In the genomic region with DNA sequence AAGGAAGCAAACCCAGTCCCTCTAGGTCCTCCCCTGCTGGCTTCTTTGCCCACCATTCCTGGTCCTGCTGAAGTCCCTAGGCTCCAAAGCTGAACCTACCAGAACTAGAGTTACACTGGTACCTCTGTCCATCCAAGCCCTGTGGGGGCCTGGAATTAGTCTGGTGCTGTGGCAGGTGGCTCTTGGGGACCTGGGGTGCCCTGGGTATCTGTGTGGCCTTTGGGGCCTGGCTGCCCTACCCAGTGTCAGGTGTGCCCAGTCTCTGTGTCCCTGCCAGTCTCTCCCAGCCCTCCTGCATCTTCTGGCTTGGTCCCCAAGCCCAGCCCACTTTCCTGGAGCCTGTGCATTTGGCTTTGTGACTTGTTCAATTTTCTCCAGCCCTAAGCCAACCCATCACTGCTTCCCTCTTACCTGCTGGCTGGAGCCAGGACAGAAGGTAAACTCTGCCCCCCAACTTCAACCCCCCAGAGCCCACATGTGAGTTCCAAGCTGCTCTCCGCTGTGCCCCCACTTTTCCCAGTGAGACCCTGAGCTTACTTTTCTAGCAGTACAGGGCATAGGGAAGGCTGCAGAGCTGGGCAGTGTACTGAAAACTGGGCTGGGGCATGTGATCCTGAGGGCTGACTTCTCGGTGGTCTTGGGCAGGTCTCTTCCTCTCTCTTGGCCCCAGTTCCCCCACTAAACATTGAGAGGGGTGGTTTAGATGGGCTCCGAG, we compare ENCODE assay signal across 1 cellular context.
TF ChIP-seq lines count a peak whose summit lies in the region.

No MANE protein-coding gene starts in this region.

TF ChIP-seq in HepG2, 621 proteins besides CTCF, POLR2A, EP300 and RAD21:
- no peak for TF ChIP-seq ZNF678 (CRISPR knock-in tag; IDR thresholded peaks at IDR 0.05)
- no peak for TF ChIP-seq FOXK1 (CRISPR knock-in tag; IDR thresholded peaks at IDR 0.05; ENCODE audit: borderline replicate concordance, low read depth)
- no peak for TF ChIP-seq YEATS4 (CRISPR knock-in tag; IDR thresholded peaks at IDR 0.05; ENCODE audit: borderline replicate concordance)
- TF ChIP-seq, protein P1, sequence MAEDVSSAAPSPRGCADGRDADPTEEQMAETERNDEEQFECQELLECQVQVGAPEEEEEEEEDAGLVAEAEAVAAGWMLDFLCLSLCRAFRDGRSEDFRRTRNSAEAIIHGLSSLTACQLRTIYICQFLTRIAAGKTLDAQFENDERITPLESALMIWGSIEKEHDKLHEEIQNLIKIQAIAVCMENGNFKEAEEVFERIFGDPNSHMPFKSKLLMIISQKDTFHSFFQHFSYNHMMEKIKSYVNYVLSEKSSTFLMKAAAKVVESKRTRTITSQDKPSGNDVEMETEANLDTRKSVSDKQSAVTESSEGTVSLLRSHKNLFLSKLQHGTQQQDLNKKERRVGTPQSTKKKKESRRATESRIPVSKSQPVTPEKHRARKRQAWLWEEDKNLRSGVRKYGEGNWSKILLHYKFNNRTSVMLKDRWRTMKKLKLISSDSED (CRISPR knock-in tag; IDR thresholded peaks at IDR 0.05): no peak
- no peak for TF ChIP-seq SSRP1 (CRISPR knock-in tag; IDR thresholded peaks at IDR 0.05)
- TF ChIP-seq SMARCC2 (IDR thresholded peaks at IDR 0.05): no peak
- TF ChIP-seq SMAD1 (CRISPR knock-in tag; IDR thresholded peaks at IDR 0.05; ENCODE audit: borderline replicate concordance, low read depth): no peak
- TF ChIP-seq ZSCAN9 (CRISPR knock-in tag; IDR thresholded peaks at IDR 0.05; ENCODE audit: borderline replicate concordance): no peak
- no peak for TF ChIP-seq ZNF773 (CRISPR knock-in tag; IDR thresholded peaks at IDR 0.05; ENCODE audit: borderline replicate concordance)
- TF ChIP-seq, protein P2, sequence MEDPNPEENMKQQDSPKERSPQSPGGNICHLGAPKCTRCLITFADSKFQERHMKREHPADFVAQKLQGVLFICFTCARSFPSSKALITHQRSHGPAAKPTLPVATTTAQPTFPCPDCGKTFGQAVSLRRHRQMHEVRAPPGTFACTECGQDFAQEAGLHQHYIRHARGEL (CRISPR knock-in tag; IDR thresholded peaks at IDR 0.05): 0 out of 2 replicates have a peak, but pooled peaks have one; percentile 28
- TF ChIP-seq SOX6 (IDR thresholded peaks at IDR 0.05): no peak
- peak; percentile 2; the same call in 1 of the 2 replicates for TF ChIP-seq SOX6 (CRISPR knock-in tag; IDR thresholded peaks at IDR 0.05)
- no peak for TF ChIP-seq DMAP1 (CRISPR knock-in tag; IDR thresholded peaks at IDR 0.05)
- TF ChIP-seq, protein P3, sequence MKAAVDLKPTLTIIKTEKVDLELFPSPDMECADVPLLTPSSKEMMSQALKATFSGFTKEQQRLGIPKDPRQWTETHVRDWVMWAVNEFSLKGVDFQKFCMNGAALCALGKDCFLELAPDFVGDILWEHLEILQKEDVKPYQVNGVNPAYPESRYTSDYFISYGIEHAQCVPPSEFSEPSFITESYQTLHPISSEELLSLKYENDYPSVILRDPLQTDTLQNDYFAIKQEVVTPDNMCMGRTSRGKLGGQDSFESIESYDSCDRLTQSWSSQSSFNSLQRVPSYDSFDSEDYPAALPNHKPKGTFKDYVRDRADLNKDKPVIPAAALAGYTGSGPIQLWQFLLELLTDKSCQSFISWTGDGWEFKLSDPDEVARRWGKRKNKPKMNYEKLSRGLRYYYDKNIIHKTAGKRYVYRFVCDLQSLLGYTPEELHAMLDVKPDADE (CRISPR knock-in tag; IDR thresholded peaks at IDR 0.05): no peak
- no peak for TF ChIP-seq HCFC1 (IDR thresholded peaks at IDR 0.05; ENCODE audit: low read depth, low read length)
- 0 out of 2 replicates have a peak, but pooled peaks have one; percentile 22 for TF ChIP-seq ZNF891 (CRISPR knock-in tag; IDR thresholded peaks at IDR 0.05)
- no peak for TF ChIP-seq GATAD2A (CRISPR knock-in tag; IDR thresholded peaks at IDR 0.05)
- no peak for TF ChIP-seq GABPA (IDR thresholded peaks at IDR 0.05; ENCODE audit: low read depth, low read length)
- no peak for TF ChIP-seq GABPA (CRISPR knock-in tag; IDR thresholded peaks at IDR 0.05; ENCODE audit: low read depth)
- TF ChIP-seq SIN3B (IDR thresholded peaks at IDR 0.05; ENCODE audit: low read length): no peak
- no peak for TF ChIP-seq ZNF484 (CRISPR knock-in tag; IDR thresholded peaks at IDR 0.05; ENCODE audit: borderline replicate concordance, low read depth)
- TF ChIP-seq NR2C2 (CRISPR knock-in tag; IDR thresholded peaks at IDR 0.05; ENCODE audit: borderline replicate concordance): no peak; the same call in 1 of the 2 replicates
- 0 out of 2 replicates have a peak, but pooled peaks have one; percentile 32 for TF ChIP-seq BORCS8-MEF2B (CRISPR knock-in tag; IDR thresholded peaks at IDR 0.05)
- TF ChIP-seq, protein P4, sequence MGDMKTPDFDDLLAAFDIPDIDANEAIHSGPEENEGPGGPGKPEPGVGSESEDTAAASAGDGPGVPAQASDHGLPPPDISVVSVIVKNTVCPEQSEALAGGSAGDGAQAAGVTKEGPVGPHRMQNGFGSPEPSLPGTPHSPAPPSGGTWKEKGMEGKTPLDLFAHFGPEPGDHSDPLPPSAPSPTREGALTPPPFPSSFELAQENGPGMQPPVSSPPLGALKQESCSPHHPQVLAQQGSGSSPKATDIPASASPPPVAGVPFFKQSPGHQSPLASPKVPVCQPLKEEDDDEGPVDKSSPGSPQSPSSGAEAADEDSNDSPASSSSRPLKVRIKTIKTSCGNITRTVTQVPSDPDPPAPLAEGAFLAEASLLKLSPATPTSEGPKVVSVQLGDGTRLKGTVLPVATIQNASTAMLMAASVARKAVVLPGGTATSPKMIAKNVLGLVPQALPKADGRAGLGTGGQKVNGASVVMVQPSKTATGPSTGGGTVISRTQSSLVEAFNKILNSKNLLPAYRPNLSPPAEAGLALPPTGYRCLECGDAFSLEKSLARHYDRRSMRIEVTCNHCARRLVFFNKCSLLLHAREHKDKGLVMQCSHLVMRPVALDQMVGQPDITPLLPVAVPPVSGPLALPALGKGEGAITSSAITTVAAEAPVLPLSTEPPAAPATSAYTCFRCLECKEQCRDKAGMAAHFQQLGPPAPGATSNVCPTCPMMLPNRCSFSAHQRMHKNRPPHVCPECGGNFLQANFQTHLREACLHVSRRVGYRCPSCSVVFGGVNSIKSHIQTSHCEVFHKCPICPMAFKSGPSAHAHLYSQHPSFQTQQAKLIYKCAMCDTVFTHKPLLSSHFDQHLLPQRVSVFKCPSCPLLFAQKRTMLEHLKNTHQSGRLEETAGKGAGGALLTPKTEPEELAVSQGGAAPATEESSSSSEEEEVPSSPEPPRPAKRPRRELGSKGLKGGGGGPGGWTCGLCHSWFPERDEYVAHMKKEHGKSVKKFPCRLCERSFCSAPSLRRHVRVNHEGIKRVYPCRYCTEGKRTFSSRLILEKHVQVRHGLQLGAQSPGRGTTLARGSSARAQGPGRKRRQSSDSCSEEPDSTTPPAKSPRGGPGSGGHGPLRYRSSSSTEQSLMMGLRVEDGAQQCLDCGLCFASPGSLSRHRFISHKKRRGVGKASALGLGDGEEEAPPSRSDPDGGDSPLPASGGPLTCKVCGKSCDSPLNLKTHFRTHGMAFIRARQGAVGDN (CRISPR knock-in tag; IDR thresholded peaks at IDR 0.05): peak; percentile 25; the same call in 1 of the 2 replicates
- TF ChIP-seq ZIK1 (CRISPR knock-in tag; IDR thresholded peaks at IDR 0.05; ENCODE audit: borderline replicate concordance, low read depth): 0 out of 2 replicates have a peak, but pooled peaks have one; percentile 1
- no peak for TF ChIP-seq KLF11 (CRISPR knock-in tag; IDR thresholded peaks at IDR 0.05)
- no peak for TF ChIP-seq ZBTB7B (CRISPR knock-in tag; IDR thresholded peaks at IDR 0.05)
- no peak for TF ChIP-seq KLF13 (CRISPR knock-in tag; IDR thresholded peaks at IDR 0.05)
- no peak for TF ChIP-seq MXD4 (CRISPR knock-in tag; IDR thresholded peaks at IDR 0.05)
- TF ChIP-seq HOXA5 (CRISPR knock-in tag; IDR thresholded peaks at IDR 0.05): no peak
- 0 out of 2 replicates have a peak, but pooled peaks have one; percentile 1 for TF ChIP-seq ZNF550 (CRISPR knock-in tag; IDR thresholded peaks at IDR 0.05; ENCODE audit: borderline replicate concordance)
- TF ChIP-seq, protein P5, sequence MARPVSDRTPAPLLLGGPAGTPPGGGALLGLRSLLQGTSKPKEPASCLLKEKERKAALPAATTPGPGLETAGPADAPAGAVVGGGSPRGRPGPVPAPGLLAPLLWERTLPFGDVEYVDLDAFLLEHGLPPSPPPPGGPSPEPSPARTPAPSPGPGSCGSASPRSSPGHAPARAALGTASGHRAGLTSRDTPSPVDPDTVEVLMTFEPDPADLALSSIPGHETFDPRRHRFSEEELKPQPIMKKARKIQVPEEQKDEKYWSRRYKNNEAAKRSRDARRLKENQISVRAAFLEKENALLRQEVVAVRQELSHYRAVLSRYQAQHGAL (CRISPR knock-in tag; IDR thresholded peaks at IDR 0.05; ENCODE audit: not compliant biosample characterization): no peak
- no peak for TF ChIP-seq ZBTB20 (CRISPR knock-in tag; IDR thresholded peaks at IDR 0.05; ENCODE audit: borderline replicate concordance, low read depth)
- TF ChIP-seq, protein P6, sequence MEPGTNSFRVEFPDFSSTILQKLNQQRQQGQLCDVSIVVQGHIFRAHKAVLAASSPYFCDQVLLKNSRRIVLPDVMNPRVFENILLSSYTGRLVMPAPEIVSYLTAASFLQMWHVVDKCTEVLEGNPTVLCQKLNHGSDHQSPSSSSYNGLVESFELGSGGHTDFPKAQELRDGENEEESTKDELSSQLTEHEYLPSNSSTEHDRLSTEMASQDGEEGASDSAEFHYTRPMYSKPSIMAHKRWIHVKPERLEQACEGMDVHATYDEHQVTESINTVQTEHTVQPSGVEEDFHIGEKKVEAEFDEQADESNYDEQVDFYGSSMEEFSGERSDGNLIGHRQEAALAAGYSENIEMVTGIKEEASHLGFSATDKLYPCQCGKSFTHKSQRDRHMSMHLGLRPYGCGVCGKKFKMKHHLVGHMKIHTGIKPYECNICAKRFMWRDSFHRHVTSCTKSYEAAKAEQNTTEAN (CRISPR knock-in tag; conservative IDR thresholded peaks at IDR 0.05): no peak
- TF ChIP-seq, protein P7, sequence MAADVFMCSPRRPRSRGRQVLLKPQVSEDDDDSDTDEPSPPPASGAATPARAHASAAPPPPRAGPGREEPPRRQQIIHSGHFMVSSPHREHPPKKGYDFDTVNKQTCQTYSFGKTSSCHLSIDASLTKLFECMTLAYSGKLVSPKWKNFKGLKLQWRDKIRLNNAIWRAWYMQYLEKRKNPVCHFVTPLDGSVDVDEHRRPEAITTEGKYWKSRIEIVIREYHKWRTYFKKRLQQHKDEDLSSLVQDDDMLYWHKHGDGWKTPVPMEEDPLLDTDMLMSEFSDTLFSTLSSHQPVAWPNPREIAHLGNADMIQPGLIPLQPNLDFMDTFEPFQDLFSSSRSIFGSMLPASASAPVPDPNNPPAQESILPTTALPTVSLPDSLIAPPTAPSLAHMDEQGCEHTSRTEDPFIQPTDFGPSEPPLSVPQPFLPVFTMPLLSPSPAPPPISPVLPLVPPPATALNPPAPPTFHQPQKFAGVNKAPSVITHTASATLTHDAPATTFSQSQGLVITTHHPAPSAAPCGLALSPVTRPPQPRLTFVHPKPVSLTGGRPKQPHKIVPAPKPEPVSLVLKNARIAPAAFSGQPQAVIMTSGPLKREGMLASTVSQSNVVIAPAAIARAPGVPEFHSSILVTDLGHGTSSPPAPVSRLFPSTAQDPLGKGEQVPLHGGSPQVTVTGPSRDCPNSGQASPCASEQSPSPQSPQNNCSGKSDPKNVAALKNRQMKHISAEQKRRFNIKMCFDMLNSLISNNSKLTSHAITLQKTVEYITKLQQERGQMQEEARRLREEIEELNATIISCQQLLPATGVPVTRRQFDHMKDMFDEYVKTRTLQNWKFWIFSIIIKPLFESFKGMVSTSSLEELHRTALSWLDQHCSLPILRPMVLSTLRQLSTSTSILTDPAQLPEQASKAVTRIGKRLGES (CRISPR knock-in tag; IDR thresholded peaks at IDR 0.05; ENCODE audit: borderline replicate concordance): no peak
- TF ChIP-seq MLLT10 (CRISPR knock-in tag; IDR thresholded peaks at IDR 0.05): no peak
